9 cellular contexts compared by ENCODE assay signal in the genomic region with DNA sequence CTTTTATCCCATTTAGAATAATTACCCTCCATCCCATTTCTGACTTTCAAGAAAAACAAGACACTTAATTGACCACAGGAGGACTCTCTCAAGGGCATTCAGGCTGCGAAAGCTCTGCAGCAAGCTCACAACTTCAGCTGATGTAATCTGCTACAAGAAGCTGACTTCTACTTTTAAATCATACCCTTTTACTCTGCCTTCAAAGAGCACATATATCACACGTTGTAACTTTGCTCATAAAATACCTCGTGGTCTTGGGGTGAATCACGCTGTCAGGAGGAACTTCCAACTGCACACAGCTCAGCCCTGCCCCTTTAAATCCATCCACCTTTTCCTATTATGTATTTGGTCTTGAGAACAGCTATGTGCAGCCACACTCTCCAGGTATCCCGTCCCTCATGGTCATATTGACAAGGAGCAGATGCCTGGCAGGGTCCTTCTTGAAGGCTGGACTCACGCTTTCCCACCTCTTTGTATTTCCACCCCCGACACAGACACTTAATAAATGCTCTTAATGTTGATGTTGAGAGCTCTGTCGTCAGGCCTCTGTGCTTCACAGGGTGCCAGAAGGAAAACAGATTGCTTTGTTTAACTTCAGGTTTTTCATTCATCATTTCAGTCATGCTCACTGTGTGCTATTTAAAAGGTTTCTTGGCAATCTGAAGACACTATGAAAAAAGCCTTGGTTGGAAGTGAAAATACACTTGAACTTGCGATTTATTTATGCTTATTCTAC. TPM values are rescaled to one million over a fixed set of nuclear protein-coding genes. Genes with fewer than 3 reads are reported as not detected.
DNase-seq lines count a peak whose midpoint lies in the region; TF ChIP-seq lines count a peak whose summit lies in the region.
"Had no signal": no experiment of that assay in that cellular context is flagged by ENCODE, and none has a peak within 500 bp of the region (broad histone marks: within the 10 kb centered on the region; RNA-seq: fewer than 3 reads in every experiment).

No MANE protein-coding gene starts in this region.

- H3K27me3 ChIP-seq in neural cell (ENCODE audit: insufficient read depth, low read depth, low read length), result no peaks in the 10 kb centered on the region
- no peaks in the 10 kb centered on the region for H3K27me3 ChIP-seq in testis

- H3K4me2 ChIP-seq in neural cell (ENCODE audit: low read length), result no peak overlapping the region

- H3K27ac ChIP-seq in neural cell (ENCODE audit: low read length) (peak overlapping the region; percentile 6), testis (no peak overlapping the region)

- intact Hi-C loops in testis (cut with DNase I; ENCODE audit: low total_unique reads), result no loop called here

- peak; percentile 16 for TF ChIP-seq EP300 in neural cell (conservative IDR thresholded peaks at IDR 0.05; ENCODE audit: poor library complexity, severe bottlenecking)

- TF ChIP-seq RAD21 in neural cell (conservative IDR thresholded peaks at IDR 0.05), result no peak

- no peaks in the 10 kb centered on the region for H3F3A ChIP-seq in neural cell (ENCODE audit: insufficient read depth, low read length, poor library complexity, severe bottlenecking)

- H3K36me3 ChIP-seq in neural cell (ENCODE audit: insufficient read depth, low read length), result no peaks in the 10 kb centered on the region
- H3K36me3 ChIP-seq in testis (ENCODE audit: low read depth, missing control alignments), result no peaks in the 10 kb centered on the region

- H3K9me3 ChIP-seq in neural cell (ENCODE audit: low read length), result no peaks in the 10 kb centered on the region
- H3K9me3 ChIP-seq in testis, result no peaks in the 10 kb centered on the region

- no peaks in the 10 kb centered on the region for H4K20me1 ChIP-seq in neural cell (ENCODE audit: insufficient read depth)

- DNase-seq in G401 (ENCODE audit: low spot score), result peak; percentile 76
- peak; percentile 30 for DNase-seq in NB4 (ENCODE audit: low read depth)
- DNase-seq in cerebellar cortex (ENCODE audit: low spot score), result peak; percentile 87
- no peak for DNase-seq in testis
- no peak for DNase-seq in HPDE6-E6E7 (ENCODE audit: extremely low spot score)
- DNase-seq in ureter (ENCODE audit: low spot score), result no peak
- no peak for DNase-seq in AG20443 (ENCODE audit: low spot score)
- DNase-seq: NCI-H524 treated with DMSO at 0.1 percent for 48 hours had no signal

- no peak overlapping the region for H3K4me3 ChIP-seq in NB4 (ENCODE audit: low read depth, low read length)
- H3K4me3 ChIP-seq in neural cell (ENCODE audit: low read length), result no peak overlapping the region
- H3K4me3 ChIP-seq in testis, result no peak overlapping the region

- H3K9me2 ChIP-seq in neural cell (ENCODE audit: insufficient read depth, low read length), result no peaks in the 10 kb centered on the region

- 55 to 76% methylated on average over 9 of the region's 9 CpGs for WGBS in testis, 2 donors

- H3K79me2 ChIP-seq in neural cell (replicated peaks; ENCODE audit: insufficient read depth, low read length), result no peaks in the 10 kb centered on the region

- peak overlapping the region; percentile 2 for H2AFZ ChIP-seq in neural cell (ENCODE audit: low read depth, low read length)

- no peak for TF ChIP-seq CTCF in NB4 (IDR thresholded peaks at IDR 0.05; ENCODE audit: low read depth, low read length)
- TF ChIP-seq CTCF in neural cell (IDR thresholded peaks at IDR 0.05; ENCODE audit: poor library complexity, severe bottlenecking), result no peak
- no peak for TF ChIP-seq CTCF in testis (IDR thresholded peaks at IDR 0.05)

- TF ChIP-seq POLR2A in NB4 (IDR thresholded peaks at IDR 0.05; ENCODE audit: extremely low read depth, insufficient read length), result no peak
- TF ChIP-seq POLR2A in testis (IDR thresholded peaks at IDR 0.05), result no peak

- H3K9ac ChIP-seq in neural cell (ENCODE audit: low read length), result peak overlapping the region; percentile 2

- H3K4me1 ChIP-seq in testis, result no peaks in the 10 kb centered on the region

- in situ Hi-C loops in G401 (cut with HindIII; ENCODE audit: low sequenced_read_pairs), result no loop called here

TF ChIP-seq in neural cell, 6 proteins besides CTCF, POLR2A, EP300 and RAD21:
- TF ChIP-seq TAF1 (IDR thresholded peaks at IDR 0.05; ENCODE audit: low read depth), result no peak
- TF ChIP-seq SMC3 (conservative IDR thresholded peaks at IDR 0.05; ENCODE audit: poor library complexity), result no peak
- TF ChIP-seq, protein P1, sequence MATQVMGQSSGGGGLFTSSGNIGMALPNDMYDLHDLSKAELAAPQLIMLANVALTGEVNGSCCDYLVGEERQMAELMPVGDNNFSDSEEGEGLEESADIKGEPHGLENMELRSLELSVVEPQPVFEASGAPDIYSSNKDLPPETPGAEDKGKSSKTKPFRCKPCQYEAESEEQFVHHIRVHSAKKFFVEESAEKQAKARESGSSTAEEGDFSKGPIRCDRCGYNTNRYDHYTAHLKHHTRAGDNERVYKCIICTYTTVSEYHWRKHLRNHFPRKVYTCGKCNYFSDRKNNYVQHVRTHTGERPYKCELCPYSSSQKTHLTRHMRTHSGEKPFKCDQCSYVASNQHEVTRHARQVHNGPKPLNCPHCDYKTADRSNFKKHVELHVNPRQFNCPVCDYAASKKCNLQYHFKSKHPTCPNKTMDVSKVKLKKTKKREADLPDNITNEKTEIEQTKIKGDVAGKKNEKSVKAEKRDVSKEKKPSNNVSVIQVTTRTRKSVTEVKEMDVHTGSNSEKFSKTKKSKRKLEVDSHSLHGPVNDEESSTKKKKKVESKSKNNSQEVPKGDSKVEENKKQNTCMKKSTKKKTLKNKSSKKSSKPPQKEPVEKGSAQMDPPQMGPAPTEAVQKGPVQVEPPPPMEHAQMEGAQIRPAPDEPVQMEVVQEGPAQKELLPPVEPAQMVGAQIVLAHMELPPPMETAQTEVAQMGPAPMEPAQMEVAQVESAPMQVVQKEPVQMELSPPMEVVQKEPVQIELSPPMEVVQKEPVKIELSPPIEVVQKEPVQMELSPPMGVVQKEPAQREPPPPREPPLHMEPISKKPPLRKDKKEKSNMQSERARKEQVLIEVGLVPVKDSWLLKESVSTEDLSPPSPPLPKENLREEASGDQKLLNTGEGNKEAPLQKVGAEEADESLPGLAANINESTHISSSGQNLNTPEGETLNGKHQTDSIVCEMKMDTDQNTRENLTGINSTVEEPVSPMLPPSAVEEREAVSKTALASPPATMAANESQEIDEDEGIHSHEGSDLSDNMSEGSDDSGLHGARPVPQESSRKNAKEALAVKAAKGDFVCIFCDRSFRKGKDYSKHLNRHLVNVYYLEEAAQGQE (IDR thresholded peaks at IDR 0.05; ENCODE audit: borderline replicate concordance), result no peak
- TF ChIP-seq MXI1 (conservative IDR thresholded peaks at IDR 0.05; ENCODE audit: poor library complexity, severe bottlenecking), result no peak
- TF ChIP-seq POLR2AphosphoS5 (IDR thresholded peaks at IDR 0.05), result no peak
- TF ChIP-seq EZH2 (IDR thresholded peaks at IDR 0.05; ENCODE audit: borderline replicate concordance, insufficient read depth, low read length, poor library complexity, severe bottlenecking), result no peak

RNA-seq across cellular contexts. Expression of gene ICA1, which starts 47.6 kb away (rescaled TPM):
- total RNA-seq in G401 (2014; rRNA removed; shearing (Covaris generic)), result 29.1 and 51.6 TPM in 2 replicates
- polyA plus RNA-seq in neural cell (18.6 and 24.2 TPM in 2 replicates), testis (ENCODE audit: insufficient read depth, low read depth, low replicate concordance) (90.3 TPM)
- polyA minus RNA-seq in neural cell, result 20.6 and 20.7 TPM in 2 replicates
- total RNA-seq in testis (10 to 100 TPM; 33.6 to 76.1 TPM), ureter (74.6 TPM)

Comparison
In these comparisons a context has a peak if more than half of its experiments do, and no peak if none do; other contexts are left out.
1. DNase-seq: peak in G401 (single experiment), NB4 (single experiment) and cerebellar cortex (single experiment); none in testis (single experiment), HPDE6-E6E7 (single experiment), ureter (single experiment) and AG20443 (single experiment).